23 cellular contexts compared by ENCODE assay signal in genomic region chr9:134191455-134192209, GRCh38. TPM values are rescaled to one million over a fixed set of nuclear protein-coding genes. Genes with fewer than 3 reads are reported as not detected.
"Had no signal": no experiment of that assay in that cellular context is flagged by ENCODE, and none has a peak within 500 bp of the region (broad histone marks: within the 10 kb centered on the region; RNA-seq: fewer than 3 reads in every experiment).

No MANE protein-coding gene starts in this region.

- H3K9me3 ChIP-seq: colonic mucosa, esophagus muscularis mucosa, lower lobe of right lung, pancreas, tibial artery, vagina had no signal

- H3K27ac Mint-ChIP-seq: T-helper 2 cell treated with Interferon-gamma antibody and Interleukin-4, amounts not matched to agents 5 μg/mL and 100 μg/mL, for 36 hours had no signal

- H3K27ac ChIP-seq: colonic mucosa, esophagus muscularis mucosa, lower lobe of right lung, pancreas, skin epidermis, tibial artery, vagina had no signal

- H3K36me3 ChIP-seq: colonic mucosa, esophagus muscularis mucosa, lower lobe of right lung, pancreas, tibial artery, vagina had no signal

- DNase-seq: activated naive CD4-positive, alpha-beta T cell treated with anti-CD3 and anti-CD28 coated beads, Interleukin-2, amount 50 U/mL, for 16 hours; activated T-cell treated with anti-CD3 and anti-CD28 coated beads for 4 hours; caudate nucleus; colonic mucosa; hypothalamus; kidney glomerular epithelial cell; midbrain; stimulated activated CD4-positive, alpha-beta T cell treated with anti-CD3 and anti-CD28 coated beads, Interleukin-4, amount 100 ng/mL, for 24 hours; stimulated activated naive CD4-positive, alpha-beta T cell; SW 1271 had no signal

- H3K9me3 Mint-ChIP-seq: neural crest cell; T-helper 2 cell treated with Interferon-gamma antibody and Interleukin-4, amounts not matched to agents 5 μg/mL and 100 μg/mL, for 36 hours had no signal

- H3K4me3 ChIP-seq: colonic mucosa, esophagus muscularis mucosa, lower lobe of right lung, pancreas, skin epidermis, tibial artery, vagina had no signal

- H3K27me3 ChIP-seq: colonic mucosa, esophagus muscularis mucosa, vagina had no signal

- H3K4me1 ChIP-seq: colonic mucosa, pancreas had no signal

- H3K4me3 Mint-ChIP-seq: neural crest cell; T-helper 2 cell treated with Interferon-gamma antibody and Interleukin-4, amounts not matched to agents 5 μg/mL and 100 μg/mL, for 36 hours had no signal

- ATAC-seq: activated CD4-positive, CD25-positive, alpha-beta regulatory T cell treated with anti-CD3 and anti-CD28 coated beads, Interleukin-2, amount 50 U/mL, for 24 hours; pancreas had no signal

RNA-seq across cellular contexts. Expression of gene RNU6ATAC, which starts 27.3 kb away (rescaled TPM):
- total RNA-seq: glomerular endothelial cell, myocyte, renal cortical epithelial cell, subcutaneous adipose tissue, vagina had no signal
- polyA plus RNA-seq: pancreas had no signal
